In the genomic region with DNA sequence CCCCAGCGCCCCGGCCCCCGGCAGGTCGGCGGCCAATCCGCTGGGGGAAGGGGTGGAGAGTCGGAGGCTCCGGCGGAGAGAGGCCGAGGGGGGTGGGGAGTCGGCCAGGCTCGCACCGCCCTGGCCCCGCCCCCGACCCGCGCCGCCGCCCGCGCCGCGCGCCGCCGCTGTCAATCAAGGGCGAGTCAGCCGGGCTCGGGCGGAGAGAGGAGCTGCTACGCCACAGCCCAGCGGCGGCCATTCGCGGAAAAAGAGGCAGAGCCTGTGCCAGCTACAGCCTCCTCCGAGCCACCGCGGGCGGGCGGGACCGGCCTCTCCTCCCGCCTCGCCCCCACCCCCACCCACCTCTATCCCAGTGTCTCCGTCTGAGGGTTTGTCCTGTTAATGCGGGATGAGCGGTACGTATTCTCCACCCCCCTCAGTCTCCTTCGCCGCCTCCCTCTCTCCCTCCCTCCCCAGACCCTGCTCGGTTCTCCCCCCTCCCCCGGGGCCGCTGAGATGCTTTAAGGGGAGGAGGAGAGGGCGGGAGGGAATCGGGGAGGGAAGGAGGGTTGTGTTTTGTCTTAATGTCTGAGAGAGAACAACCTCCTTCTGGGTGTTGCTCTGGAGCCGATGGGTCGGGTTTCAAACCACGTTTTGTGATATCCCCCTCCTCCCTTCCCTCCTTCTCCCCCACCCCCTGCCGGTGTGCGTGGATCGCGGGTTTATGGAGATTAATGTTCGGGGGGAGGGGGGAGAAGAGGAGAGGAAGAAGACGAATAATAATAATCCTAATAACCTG, we compare ENCODE assay signal across 8 cellular contexts. TPM values are rescaled to one million over a fixed set of nuclear protein-coding genes. Genes with fewer than 3 reads are reported as not detected.
DNase-seq lines count a peak whose midpoint lies in the region; ATAC-seq, FAIRE-seq and TF ChIP-seq lines count a peak whose summit lies in the region.

Gene SP4, plus strand, starts transcription at position 223 of the 781 bp plus-strand sequence. Its CDS starts 169 bp downstream, at position 392.

- FAIRE-seq in astrocyte (lab: Jason Lieb, UNC): no peak

- H3K27me3 Mint-ChIP-seq in astrocyte (ENCODE audit: low read depth, unreplicated experiment): no peaks in the 10 kb centered on the region

- H3K4me3 ChIP-seq in astrocyte (ENCODE audit: insufficient read depth, low read depth, low read length): peak within 1 kb of the TSS; percentile 93
- peak within 1 kb of the TSS; percentile 79 for H3K4me3 ChIP-seq in rectal smooth muscle tissue (ENCODE audit: low read length)
- H3K4me3 ChIP-seq in aorta (ENCODE audit: low read length in 2 of 2): peak within 1 kb of the TSS; percentile 91 to 95

- ATAC-seq in GM18508 (IDR thresholded peaks at IDR 0.05; ENCODE audit: insufficient read depth, unreplicated experiment) (peak; percentile 54), HG03025 (IDR thresholded peaks at IDR 0.05; ENCODE audit: low FRiP score, unreplicated experiment) (peak; percentile 74), aorta (ENCODE audit: low FRiP score) (peak; percentile 95)

- no peaks in the 10 kb centered on the region for H4K20me1 ChIP-seq in astrocyte (ENCODE audit: insufficient read depth, low read length)

- peak within 1 kb of the TSS; percentile 99 for H3K4me2 ChIP-seq in astrocyte (ENCODE audit: low read length)

- H3K36me3 Mint-ChIP-seq in astrocyte (ENCODE audit: low read depth, unreplicated experiment): no peaks in the 10 kb centered on the region

- H3K27ac ChIP-seq in astrocyte (ENCODE audit: low read depth, low read length): peak within 1 kb of the TSS; percentile 96
- peak within 1 kb of the TSS; percentile 94 for H3K27ac ChIP-seq in rectal smooth muscle tissue (ENCODE audit: low read depth, low read length)
- peak within 1 kb of the TSS; percentile 89 to 92 for H3K27ac ChIP-seq in aorta (ENCODE audit: low read depth in 1 of 2, low read length in 2 of 2)

- H3K36me3 ChIP-seq in astrocyte (ENCODE audit: insufficient read depth, low read length) (no peaks in the 10 kb centered on the region), rectal smooth muscle tissue (ENCODE audit: control insufficient read depth, insufficient read depth, low read length) (no peaks in the 10 kb centered on the region), aorta (ENCODE audit: control insufficient read depth in 1 of 2, insufficient read depth in 2 of 2, low read length in 1 of 2) (no peaks in the 10 kb centered on the region)

- H3K9me3 Mint-ChIP-seq in astrocyte (ENCODE audit: unreplicated experiment): no peaks in the 10 kb centered on the region

- H3K9me3 ChIP-seq in astrocyte (ENCODE audit: insufficient read depth, low read depth, low read length): no peaks in the 10 kb centered on the region
- no peaks in the 10 kb centered on the region for H3K9me3 ChIP-seq in aorta (ENCODE audit: control insufficient read depth, low read length)

- no peak for TF ChIP-seq CTCF in astrocyte (IDR thresholded peaks at IDR 0.05; ENCODE audit: insufficient read depth, low read depth, low read length)

- H3K9ac ChIP-seq in astrocyte (ENCODE audit: low read length) (peak within 1 kb of the TSS; percentile 94), rectal smooth muscle tissue (ENCODE audit: low read length) (peak within 1 kb of the TSS; percentile 39)

- H3K4me1 ChIP-seq in astrocyte (ENCODE audit: insufficient read depth, low read length): peaks cover 5% of the 10 kb centered on the region
- peaks cover 7% of the 10 kb centered on the region for H3K4me1 ChIP-seq in rectal smooth muscle tissue (ENCODE audit: control insufficient read depth, insufficient read depth, low read length)
- H3K4me1 ChIP-seq in aorta (ENCODE audit: control insufficient read depth in 1 of 2, insufficient read depth in 2 of 2, low read length in 2 of 2): peaks cover 0 to 4% of the 10 kb centered on the region in 2 donors

- H3K27me3 ChIP-seq in astrocyte (ENCODE audit: insufficient read depth, low read length) (no peaks in the 10 kb centered on the region), rectal smooth muscle tissue (ENCODE audit: control insufficient read depth, insufficient read depth, low read length) (no peaks in the 10 kb centered on the region), aorta (ENCODE audit: control insufficient read depth in 1 of 2, insufficient read depth in 2 of 2, low read length in 1 of 2) (no peaks in the 10 kb centered on the region)

- DNase-seq in NCI-H2029 treated with DMSO at 0.1 percent for 48 hours (lab: John Stamatoyannopoulos, UW) (peak; percentile 88), T-helper 22 cell (ENCODE audit: low read depth) (peak; percentile 92), astrocyte (ENCODE audit: low read depth) (peak; percentile 89), hepatic stellate cell (ENCODE audit: low spot score) (peak; percentile 89), aorta (peak; percentile 96 to 98)

- peak within 1 kb of the TSS; percentile 98 for H3K4me3 Mint-ChIP-seq in astrocyte (ENCODE audit: unreplicated experiment)

- H3K79me2 ChIP-seq in astrocyte (ENCODE audit: insufficient read depth, low read length): peaks cover 3% of the 10 kb centered on the region

- 1 to 2% methylated on average over 19 to 63 of the region's 63 CpGs for WGBS in aorta, 2 donors

- H3K27ac Mint-ChIP-seq in astrocyte (ENCODE audit: unreplicated experiment): peak within 1 kb of the TSS; percentile 93

- H2AFZ ChIP-seq in astrocyte (ENCODE audit: low read depth, low read length): peak within 1 kb of the TSS; percentile 95

- H3K4me1 Mint-ChIP-seq in astrocyte (ENCODE audit: low read depth, unreplicated experiment): peaks cover 8% of the 10 kb centered on the region

- intact Hi-C loops in aorta (cut with DNase I): loop anchor here in 1 of 2 donors (10.0 kb wide), 1 partner anchor 657 kb away; no protein-coding TSS in a partner anchor

RNA-seq across cellular contexts. Expression of gene SP4, which starts in this region (rescaled TPM):
- total RNA-seq in astrocyte (3.8 and 3.9 TPM in 2 replicates), aorta (1 to 10 TPM; 7.6 to 8.3 TPM)
- 1 to 10 TPM; 1.0 to 2.7 TPM for polyA plus RNA-seq in aorta

Comparison
In these comparisons a context has a peak if more than half of its experiments do, and no peak if none do; other contexts are left out.
1. Peak in every context shown above with its lines: DNase-seq, ATAC-seq, H3K4me3 ChIP-seq and H3K27ac ChIP-seq.